ENCODE assay signal across 8 cellular contexts in the genomic region with DNA sequence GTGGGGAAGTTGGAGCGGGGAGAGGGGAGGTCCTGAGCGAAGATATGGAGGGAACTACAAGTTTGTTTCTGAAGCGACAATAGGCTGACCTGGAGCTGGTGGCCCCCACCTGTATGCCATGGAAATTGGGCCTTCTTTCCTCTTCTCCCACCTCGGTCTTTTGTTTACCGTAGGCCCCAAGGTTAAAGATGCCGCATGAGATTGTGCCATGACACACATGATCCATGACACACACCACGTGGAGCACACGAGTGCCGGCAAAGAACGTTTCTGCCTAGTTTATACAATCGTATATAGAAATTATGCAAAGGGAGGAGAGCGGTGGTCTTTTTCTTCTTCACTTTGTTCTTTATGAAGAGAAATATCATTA. TPM values are rescaled to one million over a fixed set of nuclear protein-coding genes. Genes with fewer than 3 reads are reported as not detected.
DNase-seq lines count a peak whose midpoint lies in the region; ATAC-seq, FAIRE-seq and TF ChIP-seq lines count a peak whose summit lies in the region.

No MANE protein-coding gene starts in this region.

- H2AFZ ChIP-seq in SK-N-SH (ENCODE audit: low read depth) (peak overlapping the region; percentile 86; the same call in 1 of the 2 replicates), H1 (ENCODE audit: low read length) (no peak overlapping the region)

- TF ChIP-seq POLR2A in H1 (IDR thresholded peaks at IDR 0.05; ENCODE audit: control extremely low read depth in 1 of 2, low read depth in 2 of 2, low read length in 2 of 2) (no peak), uterus (IDR thresholded peaks at IDR 0.05) (no peak)

- TF ChIP-seq RAD21 in SK-N-SH (IDR thresholded peaks at IDR 0.05; ENCODE audit: low read length) (no peak), H1 (IDR thresholded peaks at IDR 0.05 in 1 of 2, conservative IDR thresholded peaks at IDR 0.05 in 1 of 2; ENCODE audit: low read depth in 2 of 2, low read length in 2 of 2) (no peak)

- ATAC-seq in HG02870 (IDR thresholded peaks at IDR 0.05; ENCODE audit: unreplicated experiment): peak; percentile 15
- peak; percentile 14 for ATAC-seq in naive thymus-derived CD4-positive, alpha-beta T cell

- intact Hi-C loops in naive thymus-derived CD4-positive, alpha-beta T cell (cut with micrococcal nuclease): loop anchor here (1.0 kb wide), 1 partner anchor 55 kb away; a partner anchor contains a TSS
- intact Hi-C loops in uterus (cut with DNase I; ENCODE audit: low total_unique reads): loop anchor here (10.0 kb wide), 1 partner anchor 49 kb away; a partner anchor contains a TSS
- intact Hi-C loops in head of caudate nucleus (cut with DNase I): loop anchor here (5.0 kb wide), 1 partner anchor 57 kb away; a partner anchor contains a TSS

- H4K5ac ChIP-seq in H1 (ENCODE audit: insufficient read length, low read depth, low read length): peak overlapping the region; percentile 80

- peaks cover 8 to 21% of the 10 kb centered on the region in 2 experiments; a peak in 3 of 4 replicates for H3K4me1 ChIP-seq in SK-N-SH (ENCODE audit: control insufficient read depth in 1 of 2, insufficient read depth in 2 of 2, low read depth in 1 of 2, low read length in 1 of 2)
- H3K4me1 ChIP-seq in H1 (replicated peaks in 1 of 4; ENCODE audit: control insufficient read depth in 3 of 4, insufficient read depth in 4 of 4, low read length in 3 of 4): peaks cover 0 to 6% (median 2%) of the 10 kb centered on the region in 4 experiments; a peak in 3 of 7 replicates
- H3K4me1 ChIP-seq in naive thymus-derived CD4-positive, alpha-beta T cell (ENCODE audit: control insufficient read depth in 2 of 2, insufficient read depth in 2 of 2, low read length in 2 of 2): peaks cover 15 to 20% of the 10 kb centered on the region in 2 donors
- H3K4me1 ChIP-seq in uterus: peaks cover 0 to 12% of the 10 kb centered on the region in 2 donors

- H3K4me2 ChIP-seq in SK-N-SH (peak overlapping the region; percentile 87), H1 (ENCODE audit: insufficient read depth in 1 of 2, low read depth in 2 of 2, low read length in 2 of 2) (peak overlapping the region; percentile 74 to 92)

- TF ChIP-seq EP300 in SK-N-SH (IDR thresholded peaks at IDR 0.05; ENCODE audit: borderline replicate concordance in 1 of 2, low read depth in 1 of 2, low read length in 1 of 2) (no peak), H1 (IDR thresholded peaks at IDR 0.05; ENCODE audit: borderline replicate concordance in 1 of 2, low read depth in 2 of 2, low read length in 2 of 2) (no peak)

- H3K18ac ChIP-seq in H1 (ENCODE audit: extremely low read depth, low read length): no peak overlapping the region

- H4K20me1 ChIP-seq in SK-N-SH (ENCODE audit: insufficient read depth): peaks cover 18% of the 10 kb centered on the region
- no peaks in the 10 kb centered on the region for H4K20me1 ChIP-seq in H1 (replicated peaks in 1 of 2; ENCODE audit: control insufficient read depth in 1 of 2, insufficient read depth in 2 of 2, low read length in 2 of 2)

- peaks cover 31% of the 10 kb centered on the region in 2 experiments for H3K36me3 ChIP-seq in SK-N-SH (replicated peaks in 1 of 2; ENCODE audit: control insufficient read depth in 1 of 2, insufficient read depth in 2 of 2, low read length in 1 of 2)
- peaks cover 0 to 30% (median 8%) of the 10 kb centered on the region in 4 experiments; a peak in 5 of 8 replicates for H3K36me3 ChIP-seq in H1 (ENCODE audit: control insufficient read depth in 2 of 4, insufficient read depth in 4 of 4, low read length in 3 of 4)
- peaks cover 1 to 16% (median 6%) of the 10 kb centered on the region in 3 experiments for H3K36me3 ChIP-seq in naive thymus-derived CD4-positive, alpha-beta T cell (ENCODE audit: control insufficient read depth in 2 of 3, insufficient read depth in 3 of 3, low read length in 3 of 3)
- H3K36me3 ChIP-seq in uterus: no peaks in the 10 kb centered on the region

- under 1% methylated on average over 12 of the region's 12 CpGs for WGBS in SK-N-SH (ENCODE audit: low lambda C conversion rate)
- WGBS in H1 (ENCODE audit: extremely low coverage in 1 of 2, insufficient coverage in 1 of 2, insufficient read length in 1 of 2, insufficient replicate concordance in 2 of 2, low coverage in 1 of 2, low lambda C conversion rate in 2 of 2, missing lambda C conversion rate in 1 of 2), 2 experiments: 4% methylated on average over 12 of the region's 12 CpGs; no CpG with 5 or more reads in 1 of the 2 experiments

- no peak overlapping the region for H3K14ac ChIP-seq in H1 (ENCODE audit: insufficient read length)

- H3K23me2 ChIP-seq in H1 (ENCODE audit: low read depth, low read length): peaks cover 4% of the 10 kb centered on the region; the same call in 1 of the 2 replicates

- H2BK20ac ChIP-seq in H1 (ENCODE audit: low read length): no peak overlapping the region

- peak overlapping the region; percentile 71 to 97 (median 89) for H3K27ac Mint-ChIP-seq in naive thymus-derived CD4-positive, alpha-beta T cell

- no peaks in the 10 kb centered on the region for H3K27me3 ChIP-seq in SK-N-SH (ENCODE audit: insufficient read depth)
- no peaks in the 10 kb centered on the region for H3K27me3 ChIP-seq in H1 (replicated peaks in 1 of 4; ENCODE audit: control insufficient read depth in 3 of 4, extremely low read depth in 1 of 4, insufficient read depth in 3 of 4, low read length in 3 of 4)
- no peaks in the 10 kb centered on the region for H3K27me3 ChIP-seq in naive thymus-derived CD4-positive, alpha-beta T cell (ENCODE audit: control insufficient read depth in 2 of 2, insufficient read depth in 2 of 2, low read length in 2 of 2)
- H3K27me3 ChIP-seq in uterus: no peaks in the 10 kb centered on the region

- no peak for FAIRE-seq in H1 (lab: Jason Lieb, UNC)

- DNase-seq in NCI-H2029 (lab: John Stamatoyannopoulos, UW): peak; percentile 8
- DNase-seq in NCI-H2029 treated with DMSO at 0.1 percent for 48 hours (lab: John Stamatoyannopoulos, UW): no peak
- DNase-seq in SK-N-SH: no peak
- no peak for DNase-seq in H1 (ENCODE audit: low read depth in 1 of 2, low spot score in 2 of 2)
- peak in 2 of 9 donors; percentile 17 to 27 for DNase-seq in naive thymus-derived CD4-positive, alpha-beta T cell
- no peak for DNase-seq in uterus
- no peak for DNase-seq in head of caudate nucleus

- H3K9me2 ChIP-seq in SK-N-SH: no peaks in the 10 kb centered on the region

- H3K27me3 Mint-ChIP-seq in naive thymus-derived CD4-positive, alpha-beta T cell: no peaks in the 10 kb centered on the region

- H3K4me3 ChIP-seq in SK-N-SH (ENCODE audit: low read depth in 2 of 2, low read length in 1 of 2) (peak overlapping the region; percentile 78 to 99), H1 (ENCODE audit: extremely low read depth in 1 of 4, insufficient read depth in 2 of 4, low read depth in 3 of 4, low read length in 4 of 4) (peak overlapping the region; percentile 96 to 98 (median 97)), uterus (peak overlapping the region; percentile 66 to 88)
- peak overlapping the region; percentile 84 for H3K4me3 ChIP-seq in naive thymus-derived CD4-positive, alpha-beta T cell (ENCODE audit: low read length)

- no peak overlapping the region for H3K4ac ChIP-seq in H1 (replicated peaks; ENCODE audit: insufficient read length, low read depth, low read length)

- H3K4me1 Mint-ChIP-seq in naive thymus-derived CD4-positive, alpha-beta T cell: peaks cover 38 to 55% (median 52%) of the 10 kb centered on the region in 7 donors

- H4K8ac ChIP-seq in H1 (ENCODE audit: extremely low read depth, insufficient read depth, low read length): peak overlapping the region; percentile 93

- H3K56ac ChIP-seq in H1 (replicated peaks; ENCODE audit: insufficient read length, low read depth, low read length): no peak overlapping the region

- no peaks in the 10 kb centered on the region for H3K9me3 ChIP-seq in SK-N-SH
- H3K9me3 ChIP-seq in H1 (ENCODE audit: insufficient read depth in 2 of 2, low read depth in 1 of 2, low read length in 1 of 2): no peaks in the 10 kb centered on the region
- H3K9me3 ChIP-seq in naive thymus-derived CD4-positive, alpha-beta T cell (ENCODE audit: control insufficient read depth in 2 of 3, low read length in 3 of 3): no peaks in the 10 kb centered on the region
- H3K9me3 ChIP-seq in uterus: no peaks in the 10 kb centered on the region

- no peak overlapping the region for H2BK15ac ChIP-seq in H1 (ENCODE audit: low read length)

- H2BK12ac ChIP-seq in H1 (ENCODE audit: low read depth, low read length): no peak overlapping the region

- peak overlapping the region; percentile 55; the same call in 1 of the 2 replicates for H2BK5ac ChIP-seq in H1 (ENCODE audit: low read depth, low read length)

- no peak overlapping the region; the same call in 1 of the 2 replicates for H2AK5ac ChIP-seq in H1 (ENCODE audit: low read depth, low read length)

- peaks cover 4 to 14% (median 6%) of the 10 kb centered on the region in 5 donors for H3K36me3 Mint-ChIP-seq in naive thymus-derived CD4-positive, alpha-beta T cell

- H3F3A ChIP-seq in SK-N-SH (replicated peaks; ENCODE audit: insufficient read depth): no peaks in the 10 kb centered on the region

- H3K9ac ChIP-seq in SK-N-SH (peak overlapping the region; percentile 84), H1 (replicated peaks in 1 of 4; ENCODE audit: extremely low read depth in 1 of 4, low read depth in 3 of 4, low read length in 3 of 4) (peak overlapping the region; percentile 50 to 87 (median 82))

- no peak for TF ChIP-seq CTCF in SK-N-SH (IDR thresholded peaks at IDR 0.05)
- TF ChIP-seq CTCF in H1 (IDR thresholded peaks at IDR 0.05; ENCODE audit: control extremely low read depth in 1 of 3, insufficient read depth in 1 of 3, low read depth in 1 of 3, low read length in 3 of 3): no peak
- no peak for TF ChIP-seq CTCF in uterus (IDR thresholded peaks at IDR 0.05)

- CTCF ChIA-PET in SK-N-SH (lab: Yijun Ruan, JAX) (interaction anchor here (1.0 to 5.9 kb wide), 3 partner anchors 52 to 242 kb away, joined by 3 to 25 read pairs (median 4); no protein-coding TSS in a partner anchor), H1 (lab: Charles Lee; ENCODE audit: partially characterized antibody) (interaction anchor here (1.7 kb wide), 1 partner anchor 44 kb away, joined by 4 read pairs; no protein-coding TSS in a partner anchor)
- CTCF ChIA-PET in naive thymus-derived CD4-positive, alpha-beta T cell (lab: Charles Lee): no interaction called here

- POLR2A ChIA-PET in SK-N-SH (lab: Yijun Ruan, JAX) (interaction anchor here (0.5 to 1.6 kb wide), 11 partner anchors 10 to 248 kb away, joined by 3 to 12 read pairs (median 4); a partner anchor contains a TSS), H1 (lab: Charles Lee; ENCODE audit: partially characterized antibody) (interaction anchor here (0.7 to 2.5 kb wide), 7 partner anchors 10 to 676 kb away, joined by 3 to 13 read pairs (median 3); no protein-coding TSS in a partner anchor)
- POLR2A ChIA-PET in naive thymus-derived CD4-positive, alpha-beta T cell (lab: Charles Lee): interaction anchor here (1.2 to 2.6 kb wide), 2 partner anchors 11 to 55 kb away, joined by 3 to 11 read pairs; a partner anchor contains a TSS

- peak overlapping the region; percentile 93 to 99 (median 96) for H3K4me3 Mint-ChIP-seq in naive thymus-derived CD4-positive, alpha-beta T cell

- peaks cover 0 to 3% (median 0%) of the 10 kb centered on the region in 11 donors for H3K9me3 Mint-ChIP-seq in naive thymus-derived CD4-positive, alpha-beta T cell

- H3K79me1 ChIP-seq in H1 (ENCODE audit: low read depth, low read length): peaks cover 4% of the 10 kb centered on the region; the same call in 1 of the 2 replicates

- no peak overlapping the region for H3K23ac ChIP-seq in H1 (ENCODE audit: insufficient read length)

- peaks cover 57% of the 10 kb centered on the region for H3K79me2 ChIP-seq in SK-N-SH (ENCODE audit: insufficient read depth)
- H3K79me2 ChIP-seq in H1 (ENCODE audit: control insufficient read depth in 1 of 2, insufficient read depth in 2 of 2, low read length in 2 of 2): peaks cover 6 to 46% of the 10 kb centered on the region in 2 experiments

- H2BK120ac ChIP-seq in H1 (replicated peaks; ENCODE audit: low read depth, low read length): no peak overlapping the region

- H4K91ac ChIP-seq in H1 (replicated peaks; ENCODE audit: insufficient read length, low read length): no peak overlapping the region

- H3K27ac ChIP-seq in SK-N-SH (ENCODE audit: low read depth in 2 of 2, low read length in 1 of 2) (peak overlapping the region; percentile 75 to 90), H1 (ENCODE audit: low read depth, low read length) (peak overlapping the region; percentile 67), uterus (peak overlapping the region; percentile 24 to 76)
- peak overlapping the region; percentile 80 for H3K27ac ChIP-seq in naive thymus-derived CD4-positive, alpha-beta T cell (ENCODE audit: low read depth, low read length)

RNA-seq across cellular contexts. Expression of a gene that starts 0.4 kb away (rescaled TPM):
- polyA plus RNA-seq in SK-N-SH (2012; rRNA removed): 31.2 and 43.2 TPM in 2 replicates
- polyA plus RNA-seq in SK-N-SH (2012; cell fraction: cytosol; rRNA removed): 32.0 and 35.2 TPM in 2 replicates
- 24.7 and 28.2 TPM in 2 replicates for polyA plus RNA-seq in SK-N-SH (2012; cell fraction: nucleus; rRNA removed)
- 86.7 and 94.4 TPM in 2 replicates for total RNA-seq in H1 (2021; fragmentation: NEBNext Ultra II Directional; extraction: Animal tissue kit (Norgen Biotek cat#: 25700))
- 72.5 and 86.6 TPM in 2 replicates for polyA plus RNA-seq in H1 (2011; rRNA removed)
- polyA plus RNA-seq in H1 (2011; cell fraction: cytosol; rRNA removed): 51.6 TPM
- polyA plus RNA-seq in H1 (2011; cell fraction: nucleus; rRNA removed): 54.2 TPM
- polyA plus RNA-seq in H1 (2012, experiment 1 of 2): 32.0 to 50.1 TPM (median 41.5 TPM) in 4 replicates
- 13.5 TPM for polyA plus RNA-seq in H1 (2012, experiment 2 of 2)
- 88.9 TPM for polyA plus RNA-seq in H1 (2013, experiment 1 of 2)
- 111 TPM for polyA plus RNA-seq in H1 (2013, experiment 2 of 2)
- 250 and 322 TPM in 2 replicates for polyA minus RNA-seq in H1 (2011; rRNA and poly(A)+ RNA removed)
- 84.2 TPM for polyA minus RNA-seq in H1 (2011; cell fraction: cytosol; rRNA and poly(A)+ RNA removed)
- polyA minus RNA-seq in H1 (2011; cell fraction: nucleus; rRNA and poly(A)+ RNA removed): 100 TPM
- total RNA-seq in naive thymus-derived CD4-positive, alpha-beta T cell: 10 to 100 TPM; 24.2 to 61.9 (median 39.6) TPM
- 10 to 100 TPM; 14.9 to 20.7 TPM for polyA plus RNA-seq in naive thymus-derived CD4-positive, alpha-beta T cell
- total RNA-seq in uterus: 10 to 100 TPM; 30.9 to 61.1 (median 47.8) TPM

RNA-seq across cellular contexts. Expression of a gene that starts 45.9 kb away (rescaled TPM):
- polyA plus RNA-seq in SK-N-SH (2012; rRNA removed) (0.05 and 0.11 TPM in 2 replicates), H1 (2011; rRNA removed) (0.06 TPM in 2 replicates)
- 0.01 and 0.04 TPM in 2 replicates for polyA plus RNA-seq in SK-N-SH (2012; cell fraction: cytosol; rRNA removed)
- polyA plus RNA-seq in SK-N-SH (2012; cell fraction: nucleus; rRNA removed): 0.77 and 0.83 TPM in 2 replicates
- 0.15 and 0.17 TPM in 2 replicates for total RNA-seq in H1 (2021; fragmentation: NEBNext Ultra II Directional; extraction: Animal tissue kit (Norgen Biotek cat#: 25700))
- polyA plus RNA-seq in H1 (2011; cell fraction: cytosol; rRNA removed): 0.08 TPM
- 0.31 TPM for polyA plus RNA-seq in H1 (2011; cell fraction: nucleus; rRNA removed)
- polyA plus RNA-seq in H1 (2012, experiment 1 of 2): 0.04 to 0.17 TPM (median 0.09 TPM) in 4 replicates
- not detected for polyA plus RNA-seq in H1 (2012, experiment 2 of 2)
- 0.10 TPM for polyA plus RNA-seq in H1 (2013, experiment 1 of 2)
- 0.06 TPM for polyA plus RNA-seq in H1 (2013, experiment 2 of 2)
- polyA minus RNA-seq in H1 (2011; rRNA and poly(A)+ RNA removed): 0.16 and 0.22 TPM in 2 replicates
- polyA minus RNA-seq in H1 (2011; cell fraction: cytosol; rRNA and poly(A)+ RNA removed): not detected
- polyA minus RNA-seq in H1 (2011; cell fraction: nucleus; rRNA and poly(A)+ RNA removed): 0.30 TPM
- under 1 TPM; 0.24 to 0.35 (median 0.32) TPM for total RNA-seq in naive thymus-derived CD4-positive, alpha-beta T cell
- under 1 TPM in 1 of 2 donors, not detected in 1; 0.15 TPM for polyA plus RNA-seq in naive thymus-derived CD4-positive, alpha-beta T cell
- under 1 TPM in 2 of 4 donors, not detected in 2; 0.30 to 0.35 TPM for total RNA-seq in uterus

RNA-seq across cellular contexts. Expression of a gene that starts 54.7 kb away (rescaled TPM):
- polyA plus RNA-seq in SK-N-SH (2012; rRNA removed) (34.2 and 44.0 TPM in 2 replicates), H1 (2011; rRNA removed) (33.1 and 41.2 TPM in 2 replicates)
- 47.5 and 56.7 TPM in 2 replicates for polyA plus RNA-seq in SK-N-SH (2012; cell fraction: cytosol; rRNA removed)
- 22.8 and 23.2 TPM in 2 replicates for polyA plus RNA-seq in SK-N-SH (2012; cell fraction: nucleus; rRNA removed)
- total RNA-seq in H1 (2021; fragmentation: NEBNext Ultra II Directional; extraction: Animal tissue kit (Norgen Biotek cat#: 25700)): 67.2 and 71.0 TPM in 2 replicates
- polyA plus RNA-seq in H1 (2011; cell fraction: cytosol; rRNA removed): 49.7 TPM
- 30.7 TPM for polyA plus RNA-seq in H1 (2011; cell fraction: nucleus; rRNA removed)
- polyA plus RNA-seq in H1 (2012, experiment 1 of 2): 35.8 to 47.3 TPM (median 40.6 TPM) in 4 replicates
- polyA plus RNA-seq in H1 (2012, experiment 2 of 2): 1.9 TPM
- polyA plus RNA-seq in H1 (2013, experiment 1 of 2): 31.9 TPM
- polyA plus RNA-seq in H1 (2013, experiment 2 of 2): 35.3 TPM
- 50.8 and 76.0 TPM in 2 replicates for polyA minus RNA-seq in H1 (2011; rRNA and poly(A)+ RNA removed)
- polyA minus RNA-seq in H1 (2011; cell fraction: cytosol; rRNA and poly(A)+ RNA removed): 59.6 TPM
- polyA minus RNA-seq in H1 (2011; cell fraction: nucleus; rRNA and poly(A)+ RNA removed): 73.7 TPM
- 10 to 100 TPM; 21.4 to 34.4 (median 32.7) TPM for total RNA-seq in naive thymus-derived CD4-positive, alpha-beta T cell
- 10 to 100 TPM; 30.6 to 42.1 TPM for polyA plus RNA-seq in naive thymus-derived CD4-positive, alpha-beta T cell
- total RNA-seq in uterus: 100 to 1,000 TPM in 2 of 4 donors, 10 to 100 TPM in 2; 37.9 to 219 (median 88.1) TPM
